Comparison of ENCODE assay signal across 1 cellular context in genomic region chr15:84980196-84981053, GRCh38.
A peak's percentile ranks its signal among the peaks of the same experiment; 100 is the strongest.
TF ChIP-seq lines count a peak whose summit lies in the region.

No MANE protein-coding gene starts in this region.

TF ChIP-seq in GM12878, 131 proteins besides CTCF, POLR2A, EP300 and RAD21 (continued from another document and continues in another):
- TF ChIP-seq CEBPZ (IDR thresholded peaks at IDR 0.05; ENCODE audit: low read depth, low read length) (no peak), NKRF (conservative IDR thresholded peaks at IDR 0.05) (peak; percentile 98), BACH1 (IDR thresholded peaks at IDR 0.05; ENCODE audit: borderline replicate concordance) (no peak; the same call in 1 of the 2 replicates), ZNF384 (IDR thresholded peaks at IDR 0.05; ENCODE audit: borderline replicate concordance, low read depth, low read length) (no peak), ZNF592 (IDR thresholded peaks at IDR 0.05) (no peak), ETV6 (conservative IDR thresholded peaks at IDR 0.05 in 1 of 2, IDR thresholded peaks at IDR 0.05 in 1 of 2; ENCODE audit: borderline replicate concordance in 1 of 2, low read depth in 1 of 2) (no peak), KLF5 (IDR thresholded peaks at IDR 0.05; ENCODE audit: partially characterized antibody) (peak; percentile 49), WRNIP1 (IDR thresholded peaks at IDR 0.05; ENCODE audit: borderline replicate concordance, low read depth, low read length) (no peak), IKZF1 (conservative IDR thresholded peaks at IDR 0.05) (peak; percentile 80), HSF1 (IDR thresholded peaks at IDR 0.05; ENCODE audit: low read depth, low read length) (no peak), ZBTB4 (CRISPR knock-in tag; IDR thresholded peaks at IDR 0.05) (no peak), STAT1 (conservative IDR thresholded peaks at IDR 0.05) (no peak), TCF7 (IDR thresholded peaks at IDR 0.05; ENCODE audit: borderline replicate concordance) (no peak), IKZF2 (IDR thresholded peaks at IDR 0.05) (peak in 1 of 2 experiments; percentile 51; a peak in 1 of 4 replicates), MEF2A (IDR thresholded peaks at IDR 0.05; ENCODE audit: insufficient read depth, low read depth, low read length) (0 out of 2 replicates have a peak, but pooled peaks have one; percentile 13), NRF1 (conservative IDR thresholded peaks at IDR 0.05; ENCODE audit: low read depth, low read length) (no peak), MYC (IDR thresholded peaks at IDR 0.05; ENCODE audit: insufficient read depth, insufficient read length, insufficient replicate concordance, low read length, severe bottlenecking) (peak; percentile 54), CUX1 (IDR thresholded peaks at IDR 0.05; ENCODE audit: insufficient replicate concordance, low read depth, low read length) (no peak), ZZZ3 (IDR thresholded peaks at IDR 0.05; ENCODE audit: control insufficient read depth, insufficient read length, low read depth) (no peak), NR2C2 (IDR thresholded peaks at IDR 0.05; ENCODE audit: borderline replicate concordance, control insufficient read depth, insufficient read length, low read depth) (no peak), JUND (IDR thresholded peaks at IDR 0.05; ENCODE audit: low read depth, low read length) (no peak), PBX3 (IDR thresholded peaks at IDR 0.05; ENCODE audit: insufficient replicate concordance, low read depth, low read length) (peak; percentile 68), RELA (IDR thresholded peaks at IDR 0.05; ENCODE audit: borderline replicate concordance, partially characterized antibody) (peak; percentile 55), ZNF207 (IDR thresholded peaks at IDR 0.05; ENCODE audit: borderline replicate concordance) (peak; percentile 20; the same call in 1 of the 2 replicates), FOS (IDR thresholded peaks at IDR 0.05; ENCODE audit: borderline replicate concordance, extremely low read depth, insufficient read length) (no peak), EZH2 (IDR thresholded peaks at IDR 0.05; ENCODE audit: borderline replicate concordance, control insufficient read depth, low read depth, low read length) (no peak), MTA3 (IDR thresholded peaks at IDR 0.05; ENCODE audit: borderline replicate concordance, low read length) (no peak), IRF3 (IDR thresholded peaks at IDR 0.05) (0 out of 2 replicates have a peak, but pooled peaks have one; percentile 5), PML (IDR thresholded peaks at IDR 0.05; ENCODE audit: low read length) (no peak), ELK1 (IDR thresholded peaks at IDR 0.05; ENCODE audit: low read depth, low read length) (no peak)
